Comparison of ENCODE assay signal across 22 cellular contexts in the genomic region with DNA sequence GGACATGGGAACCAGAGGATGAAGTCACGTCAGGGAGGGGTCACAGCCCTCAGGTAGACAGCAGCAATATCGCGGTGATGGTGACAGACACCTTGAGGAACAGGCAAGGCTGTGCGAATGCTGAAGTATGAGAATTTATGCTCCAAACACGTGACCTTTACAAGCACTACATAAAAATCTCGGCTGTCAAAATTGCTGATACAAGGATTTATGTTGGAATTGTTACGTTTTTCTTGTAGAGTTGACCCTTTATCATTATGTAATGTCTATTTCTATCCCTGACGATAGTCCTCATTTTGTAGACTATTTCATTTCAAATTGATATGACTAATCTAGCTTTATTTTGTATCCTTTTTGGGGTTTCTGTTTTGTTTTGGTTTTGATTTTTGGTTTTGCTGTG.
DNase-seq lines count a peak whose midpoint lies in the region; ATAC-seq, FAIRE-seq and TF ChIP-seq lines count a peak whose summit lies in the region.
"Had no signal": no experiment of that assay in that cellular context is flagged by ENCODE, and none has a peak within 500 bp of the region (broad histone marks: within the 10 kb centered on the region; RNA-seq: fewer than 3 reads in every experiment).

No MANE protein-coding gene starts in this region.

- no peaks in the 10 kb centered on the region for H3K79me2 ChIP-seq in K562 (ENCODE audit: control insufficient read depth, insufficient read depth, low read length)

- H2BK15ac ChIP-seq in IMR-90 (ENCODE audit: low read depth, low read length), result no peak overlapping the region

- TF ChIP-seq CTCF in A549 (IDR thresholded peaks at IDR 0.05) (no peak), IMR-90 (conservative IDR thresholded peaks at IDR 0.05; ENCODE audit: low read depth, low read length) (no peak), K562 (IDR thresholded peaks at IDR 0.05 in 2 of 3, conservative IDR thresholded peaks at IDR 0.05 in 1 of 3; ENCODE audit: insufficient read depth in 2 of 3, low read depth in 1 of 3, low read length in 3 of 3) (no peak), colonic mucosa (IDR thresholded peaks at IDR 0.05) (no peak)

- no peak overlapping the region for H2AFZ ChIP-seq in IMR-90 (replicated peaks; ENCODE audit: low read length, poor library complexity)
- H2AFZ ChIP-seq in K562 (ENCODE audit: low read depth, low read length), result no peak overlapping the region

- in situ Hi-C loops in IMR-90 (cut with MboI; ENCODE audit: low sequenced_read_pairs), result no loop called here
- in situ Hi-C loops in K562 (cut with MboI), result no loop called here

- H3K56ac ChIP-seq in IMR-90 (ENCODE audit: extremely low read depth, insufficient read depth, low read length), result no peak overlapping the region

- POLR2A ChIA-PET in A549 (lab: Yijun Ruan, JAX) (no interaction called here), IMR-90 (lab: Charles Lee; ENCODE audit: unreplicated experiment) (no interaction called here), K562 (lab: Yijun Ruan, JAX) (no interaction called here), HEK293T (lab: Yijun Ruan, JAX) (no interaction called here)

- FAIRE-seq in A549 (lab: Jason Lieb, UNC) (no peak), K562 (lab: Jason Lieb, UNC) (peak; percentile 19), urothelium cell line (lab: Jason Lieb, UNC) (peak; percentile 66)
- FAIRE-seq: A204.1, D721Med, G401.6, GM12891, GM19239 had no signal

- ATAC-seq in A549, result no peak
- ATAC-seq in IMR-90 (ENCODE audit: low read depth), result no peak
- ATAC-seq in K562, result no peak
- ATAC-seq: CD8-positive, alpha-beta T cell had no signal

- H3K4me1 ChIP-seq in A549 (no peaks in the 10 kb centered on the region), IMR-90 (ENCODE audit: control insufficient read depth, insufficient read depth, low read length) (no peaks in the 10 kb centered on the region), K562 (replicated peaks in 1 of 2; ENCODE audit: control insufficient read depth in 2 of 2, insufficient read depth in 2 of 2, low read length in 2 of 2) (no peaks in the 10 kb centered on the region), colonic mucosa (no peaks in the 10 kb centered on the region)
- H3K4me1 ChIP-seq: BLaER1 treated with 17β-estradiol and CSF1 and Interleukin-3, amounts not matched to agents 10 nM and 100 nM; Caco-2 had no signal

- no peak for TF ChIP-seq POLR2A in A549 (IDR thresholded peaks at IDR 0.05; ENCODE audit: low read length)
- no peak for TF ChIP-seq POLR2A in IMR-90 (IDR thresholded peaks at IDR 0.05; ENCODE audit: low read depth, low read length)
- no peak for TF ChIP-seq POLR2A in K562 (conservative IDR thresholded peaks at IDR 0.05)

- H3K27me3 ChIP-seq in IMR-90 (ENCODE audit: control insufficient read depth, insufficient read depth, low read length) (no peaks in the 10 kb centered on the region), K562 (ENCODE audit: control insufficient read depth in 2 of 2, insufficient read depth in 2 of 2, low read length in 2 of 2) (no peaks in the 10 kb centered on the region), colonic mucosa (no peaks in the 10 kb centered on the region)
- H3K27me3 ChIP-seq: BLaER1 treated with 17β-estradiol and CSF1 and Interleukin-3, amounts not matched to agents 10 nM and 100 nM had no signal

- H3K18ac ChIP-seq in IMR-90 (ENCODE audit: low read depth, low read length), result no peak overlapping the region

- no peak overlapping the region for H2AK9ac ChIP-seq in IMR-90 (replicated peaks; ENCODE audit: low read depth, low read length, poor library complexity)

- H3K4ac ChIP-seq in IMR-90 (ENCODE audit: low read depth, low read length), result no peak overlapping the region

- no peak overlapping the region for H4K91ac ChIP-seq in IMR-90 (ENCODE audit: insufficient read depth, low read depth, low read length)

- H3K36me3 ChIP-seq in IMR-90 (ENCODE audit: control insufficient read depth, insufficient read depth, low read length) (no peaks in the 10 kb centered on the region), K562 (ENCODE audit: control insufficient read depth, insufficient read depth, low read length) (no peaks in the 10 kb centered on the region), colonic mucosa (no peaks in the 10 kb centered on the region)
- H3K36me3 ChIP-seq: BLaER1 treated with 17β-estradiol and CSF1 and Interleukin-3, amounts not matched to agents 10 nM and 100 nM had no signal

- TF ChIP-seq EP300 in A549 (IDR thresholded peaks at IDR 0.05), result no peak
- no peak for TF ChIP-seq EP300 in K562 (IDR thresholded peaks at IDR 0.05; ENCODE audit: low read length)

- H3K23ac ChIP-seq in IMR-90 (ENCODE audit: low read depth, low read length), result no peak overlapping the region

- BruUV-seq in IMR-90 (replicated peaks; lab: Mats Ljungman, UMichigan) (no TSS peak), K562 (replicated peaks; lab: Mats Ljungman, UMichigan) (no TSS peak)

- no peak overlapping the region for H3K14ac ChIP-seq in IMR-90 (replicated peaks; ENCODE audit: low read depth, low read length)

- dilution Hi-C loops in IMR-90 (cut with HindIII; ENCODE audit: low sequenced_read_pairs, unreplicated experiment), result no loop called here

- H3K79me1 ChIP-seq in IMR-90 (ENCODE audit: low read depth in 1 of 2, low read length in 2 of 2), result no peaks in the 10 kb centered on the region

- no peak overlapping the region for H2BK20ac ChIP-seq in IMR-90 (ENCODE audit: low read depth, low read length)

- intact Hi-C loops in IMR-90 (cut with micrococcal nuclease), result no loop called here
- intact Hi-C loops in K562 (cut with micrococcal nuclease), result no loop called here
- intact Hi-C loops in colonic mucosa (cut with DNase I), result no loop called here

- H2BK5ac ChIP-seq in IMR-90 (ENCODE audit: low read depth, low read length, poor library complexity, severe bottlenecking), result no peak overlapping the region

- H3K9me1 ChIP-seq in IMR-90 (ENCODE audit: insufficient read depth, low read length), result no peaks in the 10 kb centered on the region
- no peaks in the 10 kb centered on the region for H3K9me1 ChIP-seq in K562 (ENCODE audit: control insufficient read depth, insufficient read depth, low read length)

- H2BK120ac ChIP-seq in IMR-90 (ENCODE audit: low read depth, low read length), result no peak overlapping the region

- H3K4me2 ChIP-seq in A549 (no peak overlapping the region), IMR-90 (ENCODE audit: low read depth, low read length) (no peak overlapping the region), K562 (ENCODE audit: insufficient read depth, low read length) (no peak overlapping the region)
- H3K4me2 ChIP-seq: BLaER1 treated with 17β-estradiol and CSF1 and Interleukin-3, amounts not matched to agents 10 nM and 100 nM had no signal

- no peaks in the 10 kb centered on the region for H3K9me3 ChIP-seq in A549
- H3K9me3 ChIP-seq in IMR-90 (ENCODE audit: control insufficient read depth, insufficient read depth, low read length), result peaks cover 15% of the 10 kb centered on the region
- H3K9me3 ChIP-seq in K562 (replicated peaks; ENCODE audit: control insufficient read depth, insufficient read depth, low read depth, low read length), result peaks cover 2% of the 10 kb centered on the region; the same call in 1 of the 2 replicates
- H3K9me3 ChIP-seq in colonic mucosa, result no peaks in the 10 kb centered on the region
- H3K9me3 ChIP-seq: Caco-2 had no signal

- CTCF ChIA-PET in A549 (lab: Yijun Ruan, JAX), result no interaction called here
- CTCF ChIA-PET in IMR-90 (lab: Yijun Ruan, JAX), result no interaction called here
- CTCF ChIA-PET in K562 (lab: Yijun Ruan, JAX; ENCODE audit: low intra/inter-chr PET ratio), result no interaction called here
- CTCF ChIA-PET in HEK293T (lab: Yijun Ruan, JAX), result no interaction called here

- H3K9ac ChIP-seq in IMR-90 (ENCODE audit: low read depth, low read length) (no peak overlapping the region), K562 (ENCODE audit: insufficient read depth in 1 of 2, low read depth in 2 of 2, low read length in 2 of 2) (no peak overlapping the region), colonic mucosa (ENCODE audit: low read depth in 2 of 2, low read length in 2 of 2) (no peak overlapping the region)
- H3K9ac ChIP-seq: BLaER1 treated with 17β-estradiol and CSF1 and Interleukin-3, amounts not matched to agents 10 nM and 100 nM had no signal

- no peak overlapping the region for H4K8ac ChIP-seq in IMR-90 (ENCODE audit: low read depth in 2 of 2, low read length in 2 of 2)

- H4K20me1 ChIP-seq in IMR-90 (ENCODE audit: insufficient read depth, low read length) (no peaks in the 10 kb centered on the region), K562 (replicated peaks; ENCODE audit: control insufficient read depth, insufficient read depth, low read length) (no peaks in the 10 kb centered on the region)
- H4K20me1 ChIP-seq: BLaER1 treated with 17β-estradiol and CSF1 and Interleukin-3, amounts not matched to agents 10 nM and 100 nM had no signal

- TF ChIP-seq RAD21 in A549 (conservative IDR thresholded peaks at IDR 0.05 in 1 of 2, IDR thresholded peaks at IDR 0.05 in 1 of 2) (no peak), IMR-90 (IDR thresholded peaks at IDR 0.05; ENCODE audit: low read length) (no peak), K562 (CRISPR knock-in tag; conservative IDR thresholded peaks at IDR 0.05 in 1 of 2, IDR thresholded peaks at IDR 0.05 in 1 of 2) (no peak)

- no peak overlapping the region for H4K5ac ChIP-seq in IMR-90 (ENCODE audit: low read depth, low read length)

- DNase-seq in A549 (ENCODE audit: low read depth in 1 of 2, low spot score in 1 of 2) (no peak), IMR-90 (no peak), K562 (ENCODE audit: extremely low read depth in 1 of 4, low spot score in 3 of 4) (no peak), urothelium cell line (ENCODE audit: low spot score) (no peak), colonic mucosa (no peak), HEK293T (ENCODE audit: extremely low spot score) (no peak), KG1 (lab: John Stamatoyannopoulos, UW) (no peak)
- DNase-seq: 8988T; AML-193; Caco-2; Calu3; CD4-positive, alpha-beta T cell; CD8-positive, alpha-beta T cell; DMS79 treated with DMSO at 0.1 percent for 48 hours; GF-D8 had no signal

- H3K27ac ChIP-seq in A549 (no peak overlapping the region), IMR-90 (ENCODE audit: insufficient read depth, low read length) (no peak overlapping the region), K562 (ENCODE audit: extremely low read depth, low read depth, low read length) (no peak overlapping the region), colonic mucosa (no peak overlapping the region)
- H3K27ac ChIP-seq: BLaER1 treated with 17β-estradiol and CSF1 and Interleukin-3, amounts not matched to agents 10 nM and 100 nM; C4-2B had no signal

- H3K4me3 ChIP-seq in A549, result no peak overlapping the region
- no peak overlapping the region for H3K4me3 ChIP-seq in IMR-90 (ENCODE audit: insufficient read depth, low read depth, low read length)
- H3K4me3 ChIP-seq in K562, result no peak overlapping the region
- no peak overlapping the region for H3K4me3 ChIP-seq in colonic mucosa
- H3K4me3 ChIP-seq: BLaER1 treated with 17β-estradiol and CSF1 and Interleukin-3, amounts not matched to agents 10 nM and 100 nM had no signal

- WGBS in A549 (ENCODE audit: missing lambda C conversion rate), result 51% methylated on average over 8 of the region's 8 CpGs
- no CpG with 5 or more reads among the region's 8 CpGs for WGBS in IMR-90 (ENCODE audit: extremely low coverage in 2 of 2, insufficient read length in 1 of 2), 2 experiments
- 0% methylated on average over 8 of the region's 8 CpGs for WGBS in K562 (ENCODE audit: insufficient coverage, low coverage, missing lambda C conversion rate)

- H2AK5ac ChIP-seq in IMR-90 (ENCODE audit: low read depth, low read length), result no peak overlapping the region

TF ChIP-seq in HEK293T, 16 proteins besides CTCF, POLR2A, EP300 and RAD21 (continues in another document):
- TF ChIP-seq LEF1 (IDR thresholded peaks at IDR 0.05; ENCODE audit: borderline replicate concordance), result no peak

Comparison
In these comparisons a context has a peak if more than half of its experiments do, and no peak if none do; other contexts are left out.
1. Of the 35 proteins assayed by ChIP-seq in both K562 and A549: peak only in K562: none; only in A549: MAFK; in both: none; in neither: 34.